Comparison of ENCODE assay signal across 5 cellular contexts in the genomic region with DNA sequence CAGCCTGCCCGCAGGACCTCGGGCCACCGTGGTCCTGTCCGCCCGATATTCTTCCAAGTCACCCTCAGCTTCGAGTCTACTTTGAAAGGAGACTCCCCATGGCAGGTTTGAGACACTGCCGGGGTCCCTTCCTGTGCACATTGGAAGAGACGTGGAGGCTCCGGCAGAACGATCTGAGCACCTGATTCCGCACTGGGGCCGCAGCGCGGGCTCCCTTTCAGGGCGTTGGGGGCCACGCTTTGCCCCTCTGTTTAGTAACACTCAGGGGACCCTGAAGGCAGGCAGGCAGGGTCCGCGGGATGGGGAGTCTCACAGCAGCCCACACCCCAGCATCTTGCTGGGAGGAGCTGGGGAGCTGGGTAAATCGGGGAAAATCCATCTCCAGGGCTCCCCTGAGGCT.
"Had no signal": no experiment of that assay in that cellular context is flagged by ENCODE, and none has a peak within 500 bp of the region (broad histone marks: within the 10 kb centered on the region; RNA-seq: fewer than 3 reads in every experiment).

No MANE protein-coding gene starts in this region.

- H3K4me1 Mint-ChIP-seq: GM23338 had no signal

- ATAC-seq: HCT116 had no signal

- DNase-seq: IMR-90 had no signal

- H3K4me2 ChIP-seq: GM23338 had no signal

- H3K9me3 ChIP-seq: HAP-1 had no signal

- H2AFZ ChIP-seq: GM23338 had no signal

- H3K4me3 Mint-ChIP-seq: GM23338 had no signal

- H3K9me3 Mint-ChIP-seq: GM23338 had no signal

- H3K4me1 ChIP-seq: HAP-1 had no signal

- H3K27ac Mint-ChIP-seq: GM23338 had no signal

- H3K36me3 ChIP-seq: HAP-1 had no signal

- H3K4me3 ChIP-seq: GM23338, HAP-1, K562 had no signal
